ENCODE assay signal across 8 cellular contexts in the genomic region with DNA sequence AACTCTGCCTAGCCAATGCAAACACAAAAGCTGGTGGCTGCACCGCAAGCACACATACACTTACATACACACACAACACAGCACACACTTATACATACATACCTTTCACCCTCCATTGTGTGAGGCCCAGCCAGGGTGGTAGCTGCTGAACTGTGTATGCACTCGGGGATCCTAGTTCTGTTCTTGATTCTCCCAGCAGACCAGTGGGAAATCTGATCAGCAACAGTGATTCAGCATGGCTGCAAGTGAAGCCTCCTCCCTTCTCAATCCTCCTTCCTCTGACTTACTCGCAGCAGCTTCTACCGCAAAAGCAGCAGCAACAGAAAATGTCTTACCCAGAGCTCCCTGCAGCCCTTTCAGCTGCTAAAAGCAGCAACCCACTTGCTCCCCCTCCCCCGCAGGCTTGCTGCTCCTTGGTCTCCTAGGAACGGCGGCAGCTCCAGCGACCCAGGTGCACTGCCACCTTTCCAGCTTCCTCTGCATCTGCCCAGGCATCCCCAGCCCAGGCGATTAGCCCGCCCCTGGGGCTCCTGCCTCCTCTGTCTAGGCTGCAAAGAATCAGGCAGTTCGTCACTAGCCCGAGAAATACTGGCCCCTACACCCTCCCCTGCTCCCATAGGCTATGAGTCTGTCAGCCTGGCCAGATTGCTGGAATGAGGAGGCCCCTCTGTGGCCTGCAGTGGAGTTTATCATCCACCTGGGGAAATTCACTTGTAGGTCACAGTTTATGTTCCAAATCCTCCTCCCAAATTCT. TPM values are rescaled to one million over a fixed set of nuclear protein-coding genes. Genes with fewer than 3 reads are reported as not detected.
DNase-seq lines count a peak whose midpoint lies in the region; ATAC-seq and TF ChIP-seq lines count a peak whose summit lies in the region.

A gene with protein sequence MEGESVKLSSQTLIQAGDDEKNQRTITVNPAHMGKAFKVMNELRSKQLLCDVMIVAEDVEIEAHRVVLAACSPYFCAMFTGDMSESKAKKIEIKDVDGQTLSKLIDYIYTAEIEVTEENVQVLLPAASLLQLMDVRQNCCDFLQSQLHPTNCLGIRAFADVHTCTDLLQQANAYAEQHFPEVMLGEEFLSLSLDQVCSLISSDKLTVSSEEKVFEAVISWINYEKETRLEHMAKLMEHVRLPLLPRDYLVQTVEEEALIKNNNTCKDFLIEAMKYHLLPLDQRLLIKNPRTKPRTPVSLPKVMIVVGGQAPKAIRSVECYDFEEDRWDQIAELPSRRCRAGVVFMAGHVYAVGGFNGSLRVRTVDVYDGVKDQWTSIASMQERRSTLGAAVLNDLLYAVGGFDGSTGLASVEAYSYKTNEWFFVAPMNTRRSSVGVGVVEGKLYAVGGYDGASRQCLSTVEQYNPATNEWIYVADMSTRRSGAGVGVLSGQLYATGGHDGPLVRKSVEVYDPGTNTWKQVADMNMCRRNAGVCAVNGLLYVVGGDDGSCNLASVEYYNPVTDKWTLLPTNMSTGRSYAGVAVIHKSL (minus strand): TSS at position 559 of the 754 bp plus-strand sequence. CDS start 443 bp downstream, at position 116.

- DNase-seq in NCI-H2081 (lab: John Stamatoyannopoulos, UW) (peak; percentile 55 to 69), NCI-H2081 treated with DMSO at 0.1 percent for 48 hours (lab: John Stamatoyannopoulos, UW) (no peak), NCI-H526 treated with DMSO at 0.1 percent for 48 hours (lab: John Stamatoyannopoulos, UW) (peak; percentile 74), glutamatergic neuron (peak; percentile 66), neural crest cell (ENCODE audit: low read depth, low spot score) (peak; percentile 34), NOMO-1 treated with DMSO at 0.1 percent for 48 hours (lab: John Stamatoyannopoulos, UW; ENCODE audit: unreplicated experiment) (no peak)
- peak; percentile 53 for DNase-seq in activated naive CD4-positive, alpha-beta T cell treated with anti-CD3 and anti-CD28 coated beads for 36 hours

- no peaks in the 10 kb centered on the region for H3K27me3 Mint-ChIP-seq in activated naive CD4-positive, alpha-beta T cell treated with anti-CD3 and anti-CD28 coated beads for 36 hours (ENCODE audit: low read depth)
- H3K27me3 Mint-ChIP-seq in glutamatergic neuron (ENCODE audit: unreplicated experiment): no peaks in the 10 kb centered on the region
- H3K27me3 Mint-ChIP-seq in neural crest cell (ENCODE audit: low read depth): no peaks in the 10 kb centered on the region

- peak; percentile 56 for ATAC-seq in HG02798 (IDR thresholded peaks at IDR 0.05; ENCODE audit: poor library complexity, unreplicated experiment)

- H3K36me3 Mint-ChIP-seq in activated naive CD4-positive, alpha-beta T cell treated with anti-CD3 and anti-CD28 coated beads for 36 hours (ENCODE audit: low read depth): peaks cover 2% of the 10 kb centered on the region
- H3K36me3 Mint-ChIP-seq in glutamatergic neuron (ENCODE audit: unreplicated experiment): peaks cover 7% of the 10 kb centered on the region
- peaks cover 2% of the 10 kb centered on the region for H3K36me3 Mint-ChIP-seq in neural crest cell (ENCODE audit: low read depth)

- peaks cover 8% of the 10 kb centered on the region for H3K9me3 Mint-ChIP-seq in activated naive CD4-positive, alpha-beta T cell treated with anti-CD3 and anti-CD28 coated beads for 36 hours
- peaks cover 2% of the 10 kb centered on the region for H3K9me3 Mint-ChIP-seq in glutamatergic neuron (ENCODE audit: unreplicated experiment)
- peaks cover 2% of the 10 kb centered on the region for H3K9me3 Mint-ChIP-seq in neural crest cell

- H3K4me1 Mint-ChIP-seq in activated naive CD4-positive, alpha-beta T cell treated with anti-CD3 and anti-CD28 coated beads for 36 hours (ENCODE audit: low read depth): peaks cover 53% of the 10 kb centered on the region
- H3K4me1 Mint-ChIP-seq in glutamatergic neuron (ENCODE audit: low read depth, unreplicated experiment): peaks cover 7% of the 10 kb centered on the region
- no peaks in the 10 kb centered on the region for H3K4me1 Mint-ChIP-seq in neural crest cell

- H3K27ac Mint-ChIP-seq in activated naive CD4-positive, alpha-beta T cell treated with anti-CD3 and anti-CD28 coated beads for 36 hours: no peak within 1 kb of the TSS
- H3K27ac Mint-ChIP-seq in glutamatergic neuron (ENCODE audit: unreplicated experiment) (no peak within 1 kb of the TSS), neural crest cell (ENCODE audit: unreplicated experiment) (no peak within 1 kb of the TSS)

- H3K4me3 Mint-ChIP-seq in activated naive CD4-positive, alpha-beta T cell treated with anti-CD3 and anti-CD28 coated beads for 36 hours: no peak within 1 kb of the TSS
- H3K4me3 Mint-ChIP-seq in glutamatergic neuron (ENCODE audit: unreplicated experiment) (no peak within 1 kb of the TSS), neural crest cell (no peak within 1 kb of the TSS)

- intact Hi-C loops in activated naive CD4-positive, alpha-beta T cell treated with anti-CD3 and anti-CD28 coated beads for 36 hours (cut with micrococcal nuclease): no loop called here

- CTCF ChIA-PET in activated naive CD4-positive, alpha-beta T cell treated with anti-CD3 and anti-CD28 coated beads for 36 hours (lab: Charles Lee): interaction anchor here (1.2 to 19.2 kb wide), 8 partner anchors 10 to 106 kb away, joined by 3 to 508 read pairs (median 6); no protein-coding TSS in a partner anchor

- TF ChIP-seq CTCF in glutamatergic neuron (IDR thresholded peaks at IDR 0.05; ENCODE audit: partially characterized antibody, unreplicated experiment) (no peak), neural crest cell (conservative IDR thresholded peaks at IDR 0.05) (peak; percentile 33)

RNA-seq across cellular contexts. Expression of the gene that starts here (rescaled TPM):
- 1 to 10 TPM; 1.7 to 2.0 TPM for total RNA-seq in activated naive CD4-positive, alpha-beta T cell treated with anti-CD3 and anti-CD28 coated beads for 36 hours
- total RNA-seq in glutamatergic neuron (ENCODE audit: unreplicated experiment) (5.7 TPM), neural crest cell (9.4 and 11.8 TPM in 2 replicates)

Comparison
In these comparisons a context has a peak if more than half of its experiments do, and no peak if none do; other contexts are left out.
1. DNase-seq: peak in NCI-H2081 (2 of 2), NCI-H526 treated with DMSO at 0.1 percent for 48 hours (single experiment), activated naive CD4-positive, alpha-beta T cell treated with anti-CD3 and anti-CD28 coated beads for 36 hours (single experiment), glutamatergic neuron (single experiment) and neural crest cell (single experiment); none in NCI-H2081 treated with DMSO at 0.1 percent for 48 hours (single experiment) and NOMO-1 treated with DMSO at 0.1 percent for 48 hours (single experiment).